ENCODE assay signal across 8 cellular contexts in genomic region chr18:8890957-8891464, GRCh38.
A peak's percentile ranks its signal among the peaks of the same experiment; 100 is the strongest.
DNase-seq lines count a peak whose midpoint lies in the region; ATAC-seq and TF ChIP-seq lines count a peak whose summit lies in the region.

No MANE protein-coding gene starts in this region.

- no peaks in the 10 kb centered on the region for H3K36me3 ChIP-seq in CD8-positive, alpha-beta memory T cell (ENCODE audit: insufficient read depth, low read length)
- H3K36me3 ChIP-seq in brain microvascular endothelial cell (replicated peaks) (no peaks in the 10 kb centered on the region), lower lobe of right lung (no peaks in the 10 kb centered on the region)

- no peaks in the 10 kb centered on the region for H3K9me3 ChIP-seq in CD8-positive, alpha-beta memory T cell (ENCODE audit: low read length)
- H3K9me3 ChIP-seq in lower lobe of right lung: no peaks in the 10 kb centered on the region

- no peak overlapping the region for H3K27ac Mint-ChIP-seq in CD8-positive, alpha-beta memory T cell

- ATAC-seq in lower lobe of right lung (peak; percentile 73 to 96), GM18909 (IDR thresholded peaks at IDR 0.05; ENCODE audit: poor library complexity, unreplicated experiment) (no peak), sciatic nerve (no peak)

- peaks cover 0 to 24% (median 17%) of the 10 kb centered on the region in 5 donors for H3K9me3 Mint-ChIP-seq in CD8-positive, alpha-beta memory T cell

- no peak overlapping the region for H3K4me3 Mint-ChIP-seq in CD8-positive, alpha-beta memory T cell

- TF ChIP-seq CTCF in brain microvascular endothelial cell (IDR thresholded peaks at IDR 0.05; ENCODE audit: low read depth, low read length, missing control alignments) (no peak), lower lobe of right lung (IDR thresholded peaks at IDR 0.05) (no peak)

- peak overlapping the region; percentile 67 for H3K27ac ChIP-seq in CD8-positive, alpha-beta memory T cell (ENCODE audit: low read depth, low read length)
- peak overlapping the region; percentile 44 for H3K27ac ChIP-seq in brain microvascular endothelial cell
- H3K27ac ChIP-seq in lower lobe of right lung: no peak overlapping the region

- peaks cover 9 to 28% of the 10 kb centered on the region in 2 donors for H3K27me3 Mint-ChIP-seq in CD8-positive, alpha-beta memory T cell

- in situ Hi-C loops in brain microvascular endothelial cell (cut with HindIII; ENCODE audit: low pct_ligation_motif_present, low sequenced_read_pairs): no loop called here

- H3K36me3 Mint-ChIP-seq in CD8-positive, alpha-beta memory T cell: peaks cover 0 to 8% (median 0%) of the 10 kb centered on the region in 3 donors

- H3K4me1 ChIP-seq in CD8-positive, alpha-beta memory T cell (ENCODE audit: insufficient read depth, low read length): no peaks in the 10 kb centered on the region
- no peaks in the 10 kb centered on the region for H3K4me1 ChIP-seq in lower lobe of right lung

- H3K4me3 ChIP-seq in CD8-positive, alpha-beta memory T cell (ENCODE audit: low read length): no peak overlapping the region
- H3K4me3 ChIP-seq in brain microvascular endothelial cell (ENCODE audit: low read depth, low read length): no peak overlapping the region
- H3K4me3 ChIP-seq in lower lobe of right lung: no peak overlapping the region

- intact Hi-C loops in lower lobe of right lung (cut with DNase I) (no loop called here), sciatic nerve (cut with DNase I) (no loop called here)

- H3K4me1 Mint-ChIP-seq in CD8-positive, alpha-beta memory T cell: no peaks in the 10 kb centered on the region

- POLR2A ChIA-PET in CD8-positive, alpha-beta memory T cell (lab: Charles Lee): no interaction called here

- CTCF ChIA-PET in CD8-positive, alpha-beta memory T cell (lab: Charles Lee): no interaction called here

- H3K27me3 ChIP-seq in CD8-positive, alpha-beta memory T cell (ENCODE audit: insufficient read depth, low read length, poor library complexity, severe bottlenecking): no peaks in the 10 kb centered on the region
- H3K27me3 ChIP-seq in brain microvascular endothelial cell (replicated peaks) (no peaks in the 10 kb centered on the region), lower lobe of right lung (ENCODE audit: low read depth) (no peaks in the 10 kb centered on the region)

- no peak for DNase-seq in CD8-positive, alpha-beta memory T cell
- DNase-seq in M059J (ENCODE audit: low read depth): peak; percentile 99
- peak; percentile 92 for DNase-seq in brain microvascular endothelial cell
- DNase-seq in lower lobe of right lung: no peak
- DNase-seq in nucleus accumbens (lab: John Stamatoyannopoulos, UW): no peak
- DNase-seq in SHP77 (lab: John Stamatoyannopoulos, UW): no peak
- no peak for DNase-seq in sciatic nerve (ENCODE audit: low spot score)

Comparison
In these comparisons a context has a peak if more than half of its experiments do, and no peak if none do; other contexts are left out.
1. DNase-seq: peak in M059J (single experiment) and brain microvascular endothelial cell (single experiment); none in CD8-positive, alpha-beta memory T cell (0 of 5), lower lobe of right lung (single experiment), nucleus accumbens (0 of 56), SHP77 (0 of 2) and sciatic nerve (single experiment).
2. ATAC-seq: peak in lower lobe of right lung (2 of 2); none in GM18909 (single experiment) and sciatic nerve (single experiment).